ENCODE assay signal across 2 cellular contexts in the genomic region with DNA sequence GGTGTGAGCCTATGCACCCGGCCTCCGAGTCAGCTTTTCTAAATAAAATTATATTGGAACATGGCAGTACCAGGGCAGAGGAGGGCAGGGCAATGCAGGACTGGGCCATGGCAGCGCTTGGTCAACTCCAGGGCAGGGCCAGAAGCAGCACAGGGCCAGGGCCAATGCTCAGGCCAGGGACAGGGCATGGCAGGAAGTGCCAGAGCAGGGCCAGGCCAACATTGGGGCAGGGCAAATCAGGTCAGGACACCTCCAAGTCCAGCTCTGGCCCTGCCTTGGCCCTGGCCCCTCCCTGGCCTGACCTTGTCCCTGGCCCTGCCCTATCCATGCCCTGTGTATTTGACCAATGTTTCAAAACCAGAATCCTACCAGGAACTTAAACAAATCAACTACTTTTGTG.
TF ChIP-seq lines count a peak whose summit lies in the region.

No MANE protein-coding gene starts in this region.

TF ChIP-seq in HepG2, 621 proteins besides CTCF, POLR2A, EP300 and RAD21:
- TF ChIP-seq RXRA (CRISPR knock-in tag; IDR thresholded peaks at IDR 0.05) (peak; percentile 34; the same call in 1 of the 2 replicates), ZBTB33 (CRISPR knock-in tag; IDR thresholded peaks at IDR 0.05) (no peak), ZNF720 (CRISPR knock-in tag; IDR thresholded peaks at IDR 0.05) (no peak), ZNF337 (CRISPR knock-in tag; IDR thresholded peaks at IDR 0.05; ENCODE audit: borderline replicate concordance, low read depth) (no peak), FOXA1 (IDR thresholded peaks at IDR 0.05) (no peak), FOXA1 (CRISPR knock-in tag; IDR thresholded peaks at IDR 0.05) (no peak), RARA (CRISPR knock-in tag; IDR thresholded peaks at IDR 0.05) (peak; percentile 51), KLF11 (CRISPR knock-in tag; IDR thresholded peaks at IDR 0.05) (no peak), PHF20 (CRISPR knock-in tag; IDR thresholded peaks at IDR 0.05) (no peak), HNF4A (CRISPR knock-in tag; IDR thresholded peaks at IDR 0.05) (peak; percentile 25; the same call in 1 of the 2 replicates), ZNF577 (CRISPR knock-in tag; IDR thresholded peaks at IDR 0.05; ENCODE audit: borderline replicate concordance, low read depth) (no peak)
- TF ChIP-seq, protein P1, sequence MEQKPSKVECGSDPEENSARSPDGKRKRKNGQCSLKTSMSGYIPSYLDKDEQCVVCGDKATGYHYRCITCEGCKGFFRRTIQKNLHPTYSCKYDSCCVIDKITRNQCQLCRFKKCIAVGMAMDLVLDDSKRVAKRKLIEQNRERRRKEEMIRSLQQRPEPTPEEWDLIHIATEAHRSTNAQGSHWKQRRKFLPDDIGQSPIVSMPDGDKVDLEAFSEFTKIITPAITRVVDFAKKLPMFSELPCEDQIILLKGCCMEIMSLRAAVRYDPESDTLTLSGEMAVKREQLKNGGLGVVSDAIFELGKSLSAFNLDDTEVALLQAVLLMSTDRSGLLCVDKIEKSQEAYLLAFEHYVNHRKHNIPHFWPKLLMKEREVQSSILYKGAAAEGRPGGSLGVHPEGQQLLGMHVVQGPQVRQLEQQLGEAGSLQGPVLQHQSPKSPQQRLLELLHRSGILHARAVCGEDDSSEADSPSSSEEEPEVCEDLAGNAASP (CRISPR knock-in tag; IDR thresholded peaks at IDR 0.05; ENCODE audit: borderline replicate concordance), result peak; percentile 13; the same call in 1 of the 2 replicates

TF ChIP-seq in H1, 55 proteins besides CTCF, POLR2A, EP300 and RAD21:
- TF ChIP-seq CREB1 (IDR thresholded peaks at IDR 0.05) (no peak), RBBP5 (IDR thresholded peaks at IDR 0.05; ENCODE audit: borderline replicate concordance, low read depth, low read length) (no peak), ATF2 (IDR thresholded peaks at IDR 0.05; ENCODE audit: low read length) (no peak), NANOG (IDR thresholded peaks at IDR 0.05; ENCODE audit: insufficient read depth, low read depth, low read length, poor library complexity, severe bottlenecking) (no peak), KDM4A (IDR thresholded peaks at IDR 0.05; ENCODE audit: low read depth, low read length, severe bottlenecking) (no peak), TAF7 (optimal IDR thresholded peaks at IDR 0.05; ENCODE audit: borderline replicate concordance, low read depth, low read length) (no peak), SRF (IDR thresholded peaks at IDR 0.05; ENCODE audit: low read depth, low read length) (no peak), E2F6 (IDR thresholded peaks at IDR 0.05) (no peak), JUN (IDR thresholded peaks at IDR 0.05; ENCODE audit: low read depth, low read length) (no peak), TCF12 (IDR thresholded peaks at IDR 0.05; ENCODE audit: low read depth, low read length) (no peak), JUND (IDR thresholded peaks at IDR 0.05; ENCODE audit: low read length) (no peak), BCL11A (IDR thresholded peaks at IDR 0.05; ENCODE audit: low read depth in 2 of 2, low read length in 2 of 2) (no peak), MAX (IDR thresholded peaks at IDR 0.05) (no peak), SP1 (IDR thresholded peaks at IDR 0.05; ENCODE audit: low read depth, low read length) (no peak), TBP (IDR thresholded peaks at IDR 0.05; ENCODE audit: low read depth, low read length) (no peak), KDM1A (IDR thresholded peaks at IDR 0.05; ENCODE audit: borderline replicate concordance, low read length) (no peak)
